10 cellular contexts compared by ENCODE assay signal in the genomic region with DNA sequence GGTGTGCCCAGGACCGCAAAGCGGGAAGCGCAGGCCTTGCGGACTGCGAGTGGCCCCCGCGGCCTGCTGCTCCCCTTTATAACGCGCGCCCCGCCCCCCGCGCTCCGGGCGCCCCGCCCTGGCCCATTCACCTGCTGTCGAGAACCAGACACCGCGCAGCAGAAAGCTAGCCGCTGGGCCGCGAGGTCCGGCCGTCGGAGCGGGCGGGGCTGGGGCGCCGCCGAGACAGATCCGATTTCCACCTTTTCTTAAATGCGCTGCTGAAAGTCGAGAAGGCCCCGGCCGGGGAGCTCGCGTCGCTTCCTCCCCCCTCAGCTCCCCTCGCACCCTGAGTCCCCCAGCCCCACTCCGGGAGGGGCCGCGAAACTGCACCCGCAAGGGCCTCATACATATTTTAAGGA.
A peak's percentile ranks its signal among the peaks of the same experiment; 100 is the strongest.
DNase-seq lines count a peak whose midpoint lies in the region; ATAC-seq and TF ChIP-seq lines count a peak whose summit lies in the region.
"Had no signal": no experiment of that assay in that cellular context is flagged by ENCODE, and none has a peak within 500 bp of the region (broad histone marks: within the 10 kb centered on the region; RNA-seq: fewer than 3 reads in every experiment).

No MANE protein-coding gene starts in this region.

- peak overlapping the region in 3 of 5 experiments; percentile 70 to 86 (median 78) for H3K4me3 Mint-ChIP-seq in brain

- peak overlapping the region; percentile 98 for H2AFZ ChIP-seq in parathyroid adenoma

- no peak overlapping the region for H3K9ac ChIP-seq in parathyroid adenoma

- H3K4me3 ChIP-seq in parathyroid adenoma (ENCODE audit: low read depth, low read length), result no peak overlapping the region

- peaks cover 40% of the 10 kb centered on the region for H3K4me1 Mint-ChIP-seq in brain

- no peak overlapping the region for H3K27ac Mint-ChIP-seq in brain

- H3K27me3 Mint-ChIP-seq in brain, result peaks cover 88% of the 10 kb centered on the region

- no peaks in the 10 kb centered on the region for H3K36me3 ChIP-seq in parathyroid adenoma (ENCODE audit: control insufficient read depth, insufficient read depth, low read length)
- H3K36me3 ChIP-seq: gastroesophageal sphincter had no signal

- peaks cover 0 to 11% (median 4%) of the 10 kb centered on the region in 5 experiments for H3K9me3 Mint-ChIP-seq in brain

- DNase-seq in NCI-H1105 treated with DMSO at 0.1 percent for 48 hours (lab: John Stamatoyannopoulos, UW), result peak; percentile 24
- no peak for DNase-seq in NCI-H1105 (lab: John Stamatoyannopoulos, UW)
- peak; percentile 71 for DNase-seq in NCI-H146 (lab: John Stamatoyannopoulos, UW)
- no peak for DNase-seq in superior temporal gyrus (ENCODE audit: extremely low spot score)
- DNase-seq: 8988T had no signal

- peaks cover 14% of the 10 kb centered on the region for H3K27me3 ChIP-seq in parathyroid adenoma (ENCODE audit: control insufficient read depth, insufficient read depth, low read length)

- TF ChIP-seq CTCF in brain (conservative IDR thresholded peaks at IDR 0.05) (no peak), parathyroid adenoma (IDR thresholded peaks at IDR 0.05) (no peak)

- no peaks in the 10 kb centered on the region for H3K79me2 ChIP-seq in parathyroid adenoma

- no peaks in the 10 kb centered on the region for H3K36me3 Mint-ChIP-seq in brain

- ATAC-seq in GM19324 (IDR thresholded peaks at IDR 0.05; ENCODE audit: low FRiP score, unreplicated experiment) (no peak), GM18907 (IDR thresholded peaks at IDR 0.05; ENCODE audit: unreplicated experiment) (no peak)
- ATAC-seq: gastroesophageal sphincter had no signal

- H3K4me1 ChIP-seq in parathyroid adenoma, result peaks cover 6% of the 10 kb centered on the region

- H3K9me3 ChIP-seq in parathyroid adenoma (ENCODE audit: control insufficient read depth, low read length), result no peaks in the 10 kb centered on the region

- no peak overlapping the region for H3K27ac ChIP-seq in parathyroid adenoma
- H3K27ac ChIP-seq: gastroesophageal sphincter had no signal

- peak overlapping the region; percentile 53 for H3K4me2 ChIP-seq in parathyroid adenoma (ENCODE audit: low read length)

Comparison
In these comparisons a context has a peak if more than half of its experiments do, and no peak if none do; other contexts are left out.
1. DNase-seq: peak in NCI-H1105 treated with DMSO at 0.1 percent for 48 hours (single experiment) and NCI-H146 (single experiment); none in NCI-H1105 (single experiment) and superior temporal gyrus (single experiment).